23 cellular contexts compared by ENCODE assay signal in the genomic region with DNA sequence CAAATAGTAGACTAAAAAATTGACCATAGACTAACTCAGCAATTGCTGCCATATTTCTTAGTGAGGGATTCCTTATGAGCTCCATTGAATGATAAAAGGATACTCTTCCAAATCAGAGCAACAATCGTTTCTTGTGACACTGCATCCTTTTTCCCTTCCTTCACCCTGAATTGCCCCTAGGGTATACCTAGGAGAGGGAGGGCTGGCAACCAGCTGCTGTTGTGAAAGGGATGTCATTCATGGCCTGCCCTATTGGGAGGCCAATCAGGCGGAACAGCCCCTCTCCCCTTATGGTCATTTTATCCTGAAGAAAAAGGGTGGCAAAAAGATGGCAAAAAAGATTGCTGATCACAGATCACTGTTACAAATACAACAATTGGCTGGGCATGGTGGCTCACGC.
"Had no signal": no experiment of that assay in that cellular context is flagged by ENCODE, and none has a peak within 500 bp of the region (broad histone marks: within the 10 kb centered on the region; RNA-seq: fewer than 3 reads in every experiment).

No MANE protein-coding gene starts in this region.

- H3K36me3 ChIP-seq: breast epithelium, gastroesophageal sphincter, heart left ventricle, pancreas, thyroid gland had no signal

- H3K4me1 ChIP-seq: breast epithelium, gastroesophageal sphincter, thyroid gland had no signal

- H3K4me3 ChIP-seq: breast epithelium, coronary artery, gastroesophageal sphincter, heart left ventricle, mucosa of descending colon, pancreas, thyroid gland had no signal

- FAIRE-seq: pancreas had no signal

- H3K9me3 ChIP-seq: breast epithelium, gastroesophageal sphincter, heart left ventricle, mucosa of descending colon, pancreas, thyroid gland had no signal

- DNase-seq: activated B cell treated with CpG ODN at 0.5 μM for 24 hours; activated CD4-positive, alpha-beta T cell treated with anti-CD3 and anti-CD28 coated beads for 36 hours; activated CD4-positive, alpha-beta T cell treated with anti-CD3 and anti-CD28 coated beads, Interleukin-2, amount 50 U/mL, for 48 hours; activated CD8-positive, alpha-beta memory T cell treated with anti-CD3 and anti-CD28 coated beads, Interleukin-2, amount 50 U/mL, for 48 hours; activated naive CD4-positive, alpha-beta T cell; activated naive CD8-positive, alpha-beta T cell treated with anti-CD3 and anti-CD28 coated beads for 36 hours; activated T-cell treated with anti-CD3 and anti-CD28 coated beads, Interleukin-2, amount 50 U/mL, for 4 hours; amniotic stem cell; heart left ventricle; islet precursor cell; left colon; mesendoderm; mucosa of descending colon; nephron progenitor cell; pancreas; right cardiac atrium; stimulated activated CD4-positive, alpha-beta T cell treated with anti-CD3 and anti-CD28 coated beads, Interleukin-4, amount 100 ng/mL, for 4 hours; stimulated activated naive CD8-positive, alpha-beta T cell treated with anti-CD3 and anti-CD28 coated beads, Interleukin-15, Interleukin-2, amounts not matched to agents 100 U/mL and 50 U/mL, for 24 hours; T1000; thyroid gland had no signal

- H3K27ac ChIP-seq: breast epithelium, coronary artery, gastroesophageal sphincter, heart left ventricle, pancreas, thyroid gland had no signal

- ATAC-seq: activated CD4-positive, alpha-beta T cell treated with anti-CD3 and anti-CD28 coated beads for 36 hours; activated T-cell treated with anti-CD3 and anti-CD28 coated beads, Interleukin-2, amount 50 U/mL, for 4 hours; gastroesophageal sphincter; heart left ventricle; pancreas; right cardiac atrium; stimulated activated naive CD8-positive, alpha-beta T cell treated with anti-CD3 and anti-CD28 coated beads, Interleukin-15, Interleukin-2, amounts not matched to agents 100 U/mL and 50 U/mL, for 24 hours had no signal

- H3K27me3 ChIP-seq: breast epithelium, gastroesophageal sphincter, heart left ventricle, pancreas, thyroid gland had no signal
